1 cellular context compared by ENCODE assay signal in the genomic region with DNA sequence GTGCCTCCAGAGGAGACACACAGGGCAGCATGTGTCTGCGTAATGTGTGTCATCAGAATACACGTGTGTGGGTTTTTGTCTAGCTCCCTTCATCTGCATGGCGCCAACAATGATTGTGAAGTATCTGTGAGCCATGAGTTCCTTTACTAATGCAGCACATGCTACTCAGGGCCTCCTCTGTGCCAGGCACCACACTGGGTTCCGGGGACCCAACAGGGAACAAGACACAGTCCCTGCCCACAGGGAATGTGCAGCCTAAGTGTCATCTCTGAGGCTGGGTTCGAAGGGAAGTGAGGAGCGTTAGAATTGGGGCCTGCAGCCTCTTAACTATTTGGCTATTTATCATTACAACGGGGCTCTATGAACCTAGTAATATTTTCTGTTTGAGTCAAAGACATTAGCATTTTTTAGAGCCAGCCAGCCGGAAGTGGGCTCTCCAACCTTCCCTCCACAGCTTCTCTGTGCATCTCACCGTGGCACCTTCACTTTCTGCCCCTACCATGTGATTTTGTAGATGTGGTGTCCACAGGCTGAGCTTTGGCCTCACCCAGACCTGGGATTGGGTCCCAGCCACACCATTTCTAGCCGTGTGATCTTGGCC.
TF ChIP-seq lines count a peak whose summit lies in the region.

No MANE protein-coding gene starts in this region.

TF ChIP-seq in GM12878, 131 proteins besides CTCF, POLR2A, EP300 and RAD21 (continued from another document):
- TF ChIP-seq BCLAF1 (IDR thresholded peaks at IDR 0.05) (no peak), POU2F2 (IDR thresholded peaks at IDR 0.05; ENCODE audit: borderline replicate concordance, low read depth, low read length) (peak; percentile 47; the same call in 1 of the 3 replicates), IKZF2 (IDR thresholded peaks at IDR 0.05) (peak in 1 of 2 experiments; percentile 59)
- TF ChIP-seq, protein P1, sequence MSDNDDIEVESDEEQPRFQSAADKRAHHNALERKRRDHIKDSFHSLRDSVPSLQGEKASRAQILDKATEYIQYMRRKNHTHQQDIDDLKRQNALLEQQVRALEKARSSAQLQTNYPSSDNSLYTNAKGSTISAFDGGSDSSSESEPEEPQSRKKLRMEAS (IDR thresholded peaks at IDR 0.05; ENCODE audit: low read depth, low read length): peak; percentile 15; the same call in 1 of the 2 replicates
